In genomic region chr16:87017388-87018012, GRCh38 we compare ENCODE assay signal across 10 cellular contexts.
DNase-seq lines count a peak whose midpoint lies in the region; ATAC-seq, FAIRE-seq and TF ChIP-seq lines count a peak whose summit lies in the region.
"Had no signal": no experiment of that assay in that cellular context is flagged by ENCODE, and none has a peak within 500 bp of the region (broad histone marks: within the 10 kb centered on the region; RNA-seq: fewer than 3 reads in every experiment).

No MANE protein-coding gene starts in this region.

- TF ChIP-seq CTCF in AG10803 (conservative IDR thresholded peaks at IDR 0.05; ENCODE audit: low read length) (peak; percentile 50), HepG2 (CRISPR knock-in tag; IDR thresholded peaks at IDR 0.05) (no peak), left lung (IDR thresholded peaks at IDR 0.05) (no peak)

- no peak for FAIRE-seq in HepG2 (lab: Jason Lieb, UNC)

- intact Hi-C loops in HepG2 (cut with micrococcal nuclease; ENCODE audit: unreplicated experiment) (no loop called here), left lung (cut with DNase I) (no loop called here)

- no TSS peak for BruUV-seq in HepG2 (replicated peaks; lab: Mats Ljungman, UMichigan)

- 9% methylated on average over 9 of the region's 9 CpGs for WGBS in HepG2 (ENCODE audit: low lambda C conversion rate)

- no peak overlapping the region for H3K9ac ChIP-seq in HepG2 (ENCODE audit: insufficient read depth, low read depth, low read length)

- TF ChIP-seq EP300 in HepG2 (IDR thresholded peaks at IDR 0.05; ENCODE audit: low read depth in 2 of 2, low read length in 2 of 2): no peak
- TF ChIP-seq EP300 in HepG2 (CRISPR knock-in tag; IDR thresholded peaks at IDR 0.05; ENCODE audit: borderline replicate concordance): no peak

- H4K20me1 ChIP-seq in HepG2 (ENCODE audit: insufficient read depth, low read length): no peaks in the 10 kb centered on the region

- in situ Hi-C loops in HepG2 (cut with HindIII; ENCODE audit: extremely low pct_ligation_motif_present, low pct_unique_long_range_greater_than_20kb): no loop called here

- no peaks in the 10 kb centered on the region for H3K4me1 ChIP-seq in HepG2 (ENCODE audit: insufficient read depth, low read length)
- peaks cover 0 to 4% of the 10 kb centered on the region in 2 donors for H3K4me1 ChIP-seq in left lung

- H3K27ac ChIP-seq in HepG2 (ENCODE audit: extremely low read length, insufficient read depth, low read length) (no peak overlapping the region), left lung (no peak overlapping the region)

- DNase-seq in AG10803 (ENCODE audit: low read depth) (peak; percentile 79), LoVo (ENCODE audit: low spot score) (peak; percentile 48), amniotic stem cell (lab: John Stamatoyannopoulos, UW) (peak; percentile 44), HepG2 (ENCODE audit: low spot score) (no peak), left lung (no peak), cortex of kidney (lab: John Stamatoyannopoulos, UW) (no peak)
- no peak for DNase-seq in stimulated activated CD4-positive, alpha-beta T cell treated with anti-CD3 and anti-CD28 coated beads, Interleukin-1b, Interleukin-23, amount 100 ng/mL, for 48 hours
- DNase-seq: NCI-H2107; stimulated activated CD4-positive, alpha-beta T cell treated with anti-CD3 and anti-CD28 coated beads, Interleukin-15, amount 100 ng/mL, for 24 hours had no signal

- POLR2A ChIA-PET in HepG2 (lab: Yijun Ruan, JAX): no interaction called here

- H3K4me2 ChIP-seq in HepG2 (ENCODE audit: low read depth, low read length): no peak overlapping the region

- no peak for ATAC-seq in HepG2
- ATAC-seq in left lung: no peak
- ATAC-seq in HG03196 (IDR thresholded peaks at IDR 0.05; ENCODE audit: unreplicated experiment): no peak

- no peak overlapping the region for H2AFZ ChIP-seq in HepG2 (ENCODE audit: low read length)

- H3K79me2 ChIP-seq in HepG2 (ENCODE audit: insufficient read depth, low read length): no peaks in the 10 kb centered on the region

- no peaks in the 10 kb centered on the region for H3K36me3 ChIP-seq in HepG2 (replicated peaks in 1 of 2; ENCODE audit: control insufficient read depth in 1 of 2, insufficient read depth in 2 of 2, low read length in 2 of 2)
- H3K36me3 ChIP-seq in left lung: no peaks in the 10 kb centered on the region

- H3K4me3 ChIP-seq in AG10803 (ENCODE audit: low read length): no peak overlapping the region
- no peak overlapping the region for H3K4me3 ChIP-seq in HepG2 (replicated peaks in 1 of 3; ENCODE audit: insufficient read depth in 1 of 3, low read depth in 2 of 3, low read length in 3 of 3)
- H3K4me3 ChIP-seq in left lung: no peak overlapping the region

- H3K9me3 ChIP-seq in HepG2 (ENCODE audit: low read length) (no peaks in the 10 kb centered on the region), left lung (no peaks in the 10 kb centered on the region)

- CTCF ChIA-PET in HepG2 (lab: Yijun Ruan, JAX; ENCODE audit: low intra/inter-chr PET ratio, low total read pairs): no interaction called here

- no peak for TF ChIP-seq POLR2A in HepG2 (IDR thresholded peaks at IDR 0.05; ENCODE audit: insufficient read depth in 1 of 2, low read depth in 2 of 2, low read length in 2 of 2)

- H3K27me3 ChIP-seq in HepG2 (ENCODE audit: control insufficient read depth in 1 of 2, insufficient read depth in 2 of 2, low read length in 2 of 2) (peaks cover 0 to 21% of the 10 kb centered on the region in 2 experiments; a peak in 4 of 5 replicates), left lung (peaks cover 5 to 60% of the 10 kb centered on the region in 2 donors)

- TF ChIP-seq RAD21 in HepG2 (CRISPR knock-in tag; IDR thresholded peaks at IDR 0.05): no peak

TF ChIP-seq in HepG2, 621 proteins besides CTCF, POLR2A, EP300 and RAD21:
- TF ChIP-seq MEIS1 (CRISPR knock-in tag; IDR thresholded peaks at IDR 0.05; ENCODE audit: borderline replicate concordance) (no peak), MAFK (conservative IDR thresholded peaks at IDR 0.05 in 1 of 2, IDR thresholded peaks at IDR 0.05 in 1 of 2; ENCODE audit: low read length in 2 of 2) (peak; percentile 10 to 38; a peak in 2 of 4 replicates)

Comparison
In these comparisons a context has a peak if more than half of its experiments do, and no peak if none do; other contexts are left out.
1. DNase-seq: peak in AG10803 (single experiment), LoVo (single experiment) and amniotic stem cell (single experiment); none in HepG2 (single experiment), left lung (0 of 2), stimulated activated CD4-positive, alpha-beta T cell treated with anti-CD3 and anti-CD28 coated beads, Interleukin-1b, Interleukin-23, amount 100 ng/mL, for 48 hours (single experiment) and cortex of kidney (single experiment).